27 cellular contexts compared by ENCODE assay signal in genomic region chr11:92688416-92688815, GRCh38.
A peak's percentile ranks its signal among the peaks of the same experiment; 100 is the strongest.
DNase-seq lines count a peak whose midpoint lies in the region; ATAC-seq and TF ChIP-seq lines count a peak whose summit lies in the region.
"Had no signal": no experiment of that assay in that cellular context is flagged by ENCODE, and none has a peak within 500 bp of the region (broad histone marks: within the 10 kb centered on the region; RNA-seq: fewer than 3 reads in every experiment).

No MANE protein-coding gene starts in this region.

- no peak overlapping the region for H3K4me3 ChIP-seq in esophagus muscularis mucosa
- no peak overlapping the region for H3K4me3 ChIP-seq in trophoblast cell (ENCODE audit: low read depth, low read length)
- H3K4me3 ChIP-seq in BE2C (ENCODE audit: low read depth, low read length), result no peak overlapping the region
- H3K4me3 ChIP-seq: A549; BLaER1; BLaER1 treated with 17β-estradiol and CSF1 and Interleukin-3, amounts not matched to agents 10 nM and 100 nM had no signal

- no peak overlapping the region for H2BK120ac ChIP-seq in trophoblast cell (ENCODE audit: insufficient read depth, low read length, poor library complexity)

- no peaks in the 10 kb centered on the region for H3K36me3 ChIP-seq in esophagus muscularis mucosa
- no peaks in the 10 kb centered on the region for H3K36me3 ChIP-seq in trophoblast cell (ENCODE audit: control insufficient read depth in 1 of 2, insufficient read depth in 2 of 2, low read length in 2 of 2)
- H3K36me3 ChIP-seq in BE2C, result no peaks in the 10 kb centered on the region
- H3K36me3 ChIP-seq: BLaER1; BLaER1 treated with 17β-estradiol and CSF1 and Interleukin-3, amounts not matched to agents 10 nM and 100 nM had no signal

- H3K27me3 ChIP-seq in esophagus muscularis mucosa, result no peaks in the 10 kb centered on the region
- H3K27me3 ChIP-seq in trophoblast cell (ENCODE audit: insufficient read depth, low read length), result no peaks in the 10 kb centered on the region
- no peaks in the 10 kb centered on the region for H3K27me3 ChIP-seq in BE2C
- H3K27me3 ChIP-seq: BLaER1; BLaER1 treated with 17β-estradiol and CSF1 and Interleukin-3, amounts not matched to agents 10 nM and 100 nM had no signal

- TF ChIP-seq POLR2A in esophagus muscularis mucosa (IDR thresholded peaks at IDR 0.05; ENCODE audit: low read depth), result no peak

- no peak for TF ChIP-seq EP300 in esophagus muscularis mucosa (IDR thresholded peaks at IDR 0.05)

- H3K4me1 ChIP-seq in esophagus muscularis mucosa (no peaks in the 10 kb centered on the region), trophoblast cell (ENCODE audit: control insufficient read depth in 1 of 2, insufficient read depth in 2 of 2, low read length in 2 of 2) (peaks cover 0 to 2% of the 10 kb centered on the region in 2 experiments), BE2C (no peaks in the 10 kb centered on the region; the same call in 1 of the 2 replicates)
- H3K4me1 ChIP-seq: A549; BLaER1; BLaER1 treated with 17β-estradiol and CSF1 and Interleukin-3, amounts not matched to agents 10 nM and 100 nM; Caco-2 had no signal

- H3K79me1 ChIP-seq in trophoblast cell (ENCODE audit: low read length), result no peaks in the 10 kb centered on the region

- H3K27ac ChIP-seq in esophagus muscularis mucosa (replicated peaks in 1 of 4) (no peak overlapping the region), trophoblast cell (ENCODE audit: low read depth, low read length) (no peak overlapping the region)
- H3K27ac ChIP-seq: 22Rv1; A549; BLaER1; BLaER1 treated with 17β-estradiol and CSF1 and Interleukin-3, amounts not matched to agents 10 nM and 100 nM; C4-2B had no signal

- H2BK12ac ChIP-seq in trophoblast cell (ENCODE audit: low read length), result no peak overlapping the region

- intact Hi-C loops in esophagus muscularis mucosa (cut with DNase I), result no loop called here

- H3K79me2 ChIP-seq in trophoblast cell (ENCODE audit: control insufficient read depth, insufficient read depth, low read length, poor library complexity), result no peaks in the 10 kb centered on the region

- H2AFZ ChIP-seq in trophoblast cell (ENCODE audit: insufficient read depth, low read length, poor library complexity), result no peak overlapping the region

- H3K18ac ChIP-seq in trophoblast cell (ENCODE audit: low read length), result no peak overlapping the region

- H3K23ac ChIP-seq in trophoblast cell (ENCODE audit: low read length), result no peak overlapping the region

- no peak for ATAC-seq in GM18520 (IDR thresholded peaks at IDR 0.05; ENCODE audit: unreplicated experiment)
- ATAC-seq: A549; CD8-positive, alpha-beta T cell had no signal

- TF ChIP-seq CTCF in esophagus muscularis mucosa (IDR thresholded peaks at IDR 0.05) (no peak), BE2C (IDR thresholded peaks at IDR 0.05; ENCODE audit: low read depth, low read length) (no peak)

- H3K9ac ChIP-seq in trophoblast cell (ENCODE audit: low read length), result no peak overlapping the region
- H3K9ac ChIP-seq: BLaER1; BLaER1 treated with 17β-estradiol and CSF1 and Interleukin-3, amounts not matched to agents 10 nM and 100 nM had no signal

- H2AK5ac ChIP-seq in trophoblast cell (ENCODE audit: low read length), result no peak overlapping the region

- H3K9me3 ChIP-seq in esophagus muscularis mucosa (no peaks in the 10 kb centered on the region), trophoblast cell (ENCODE audit: insufficient read depth, low read depth, low read length) (no peaks in the 10 kb centered on the region), BE2C (no peaks in the 10 kb centered on the region)
- H3K9me3 ChIP-seq: A549; BLaER1; BLaER1 treated with 17β-estradiol and CSF1 and Interleukin-3, amounts not matched to agents 10 nM and 100 nM; Caco-2 had no signal

- H3K4ac ChIP-seq in trophoblast cell (ENCODE audit: low read depth, low read length), result no peak overlapping the region

- 93% methylated on average over 1 of the region's 1 CpG for WGBS in esophagus muscularis mucosa
- no CpG with 5 or more reads among the region's 1 CpG for WGBS in trophoblast cell (ENCODE audit: extremely low coverage, insufficient coverage, insufficient read length)

- no peak overlapping the region for H3K14ac ChIP-seq in trophoblast cell (ENCODE audit: low read length)

- no peak overlapping the region for H2BK5ac ChIP-seq in trophoblast cell (ENCODE audit: low read depth, low read length, poor library complexity)

- no peak overlapping the region for H4K12ac ChIP-seq in trophoblast cell (ENCODE audit: low read depth, low read length)

- no peak overlapping the region for H3K4me2 ChIP-seq in trophoblast cell (ENCODE audit: low read length)
- H3K4me2 ChIP-seq: A549; BLaER1; BLaER1 treated with 17β-estradiol and CSF1 and Interleukin-3, amounts not matched to agents 10 nM and 100 nM had no signal

- H4K8ac ChIP-seq in trophoblast cell (ENCODE audit: low read depth, low read length), result no peak overlapping the region

- no peak overlapping the region for H4K91ac ChIP-seq in trophoblast cell (ENCODE audit: low read depth, low read length)

- DNase-seq in DMS79 treated with DMSO at 0.1 percent for 48 hours (lab: John Stamatoyannopoulos, UW) (peak; percentile 56), DMS79 (lab: John Stamatoyannopoulos, UW) (no peak), esophagus muscularis mucosa (ENCODE audit: extremely low spot score) (peak; percentile 26), trophoblast cell (peak; percentile 59 to 79), BE2C (no peak)
- DNase-seq: 8988T; ACHN; AML-193; C1 segment of cervical spinal cord; Caco-2; Calu3; CD4-positive, alpha-beta memory T cell; CD4-positive, alpha-beta T cell; CD4-positive, CD25-positive, alpha-beta regulatory T cell; CD8-positive, alpha-beta memory T cell; CD8-positive, alpha-beta T cell; COR-L47; DMS 273 treated with DMSO at 0.1 percent for 48 hours; DMS153; DND-41; EL had no signal

Comparison
In these comparisons a context has a peak if more than half of its experiments do, and no peak if none do; other contexts are left out.
1. DNase-seq: peak in DMS79 treated with DMSO at 0.1 percent for 48 hours (single experiment), esophagus muscularis mucosa (single experiment) and trophoblast cell (2 of 2); none in DMS79 (single experiment) and BE2C (single experiment).